ENCODE assay signal across 9 cellular contexts in genomic region chr4:55125087-55125721, GRCh38. TPM values are rescaled to one million over a fixed set of nuclear protein-coding genes. Genes with fewer than 3 reads are reported as not detected.
DNase-seq lines count a peak whose midpoint lies in the region; ATAC-seq and TF ChIP-seq lines count a peak whose summit lies in the region.
"Had no signal": no experiment of that assay in that cellular context is flagged by ENCODE, and none has a peak within 500 bp of the region (broad histone marks: within the 10 kb centered on the region; RNA-seq: fewer than 3 reads in every experiment).

Gene KDR, minus strand, starts transcription at chr4:55125595. Its CDS starts 302 bp downstream, at chr4:55125293.

- H3K4me2 ChIP-seq in SK-N-SH (peak within 1 kb of the TSS; percentile 82), parathyroid adenoma (ENCODE audit: low read length) (peak within 1 kb of the TSS; percentile 55)

- CTCF ChIA-PET in SK-N-SH (lab: Yijun Ruan, JAX): interaction anchor here (0.8 to 1.0 kb wide), 2 partner anchors 25 to 154 kb away, joined by 3 to 4 read pairs; no protein-coding TSS in a partner anchor
- CTCF ChIA-PET in activated CD4-positive, alpha-beta T cell treated with anti-CD3 and anti-CD28 coated beads, Interleukin-2, amount 10 ng/mL, durations not matched to agents 7 days and 5 days (lab: Charles Lee): no interaction called here

- TF ChIP-seq CTCF in SK-N-SH (IDR thresholded peaks at IDR 0.05) (no peak), gastroesophageal sphincter (IDR thresholded peaks at IDR 0.05) (no peak), parathyroid adenoma (IDR thresholded peaks at IDR 0.05) (no peak)

- WGBS in SK-N-SH (ENCODE audit: low lambda C conversion rate): 9% methylated on average over 23 of the region's 57 CpGs
- no CpG with 5 or more reads among the region's 57 CpGs for WGBS in gastroesophageal sphincter (ENCODE audit: low coverage in 1 of 2), 2 donors

- H3K9me3 Mint-ChIP-seq in activated CD4-positive, alpha-beta T cell treated with anti-CD3 and anti-CD28 coated beads, Interleukin-2, amount 10 ng/mL, durations not matched to agents 7 days and 5 days: no peaks in the 10 kb centered on the region

- ATAC-seq in gastroesophageal sphincter (peak; percentile 83), GM18909 (IDR thresholded peaks at IDR 0.05; ENCODE audit: poor library complexity, unreplicated experiment) (no peak), GM19324 (IDR thresholded peaks at IDR 0.05; ENCODE audit: low FRiP score, unreplicated experiment) (no peak)
- ATAC-seq: HCT116 had no signal

- POLR2A ChIA-PET in SK-N-SH (lab: Yijun Ruan, JAX): no interaction called here
- POLR2A ChIA-PET in activated CD4-positive, alpha-beta T cell treated with anti-CD3 and anti-CD28 coated beads, Interleukin-2, amount 10 ng/mL, durations not matched to agents 7 days and 5 days (lab: Charles Lee): no interaction called here

- no peaks in the 10 kb centered on the region for H3F3A ChIP-seq in SK-N-SH (replicated peaks; ENCODE audit: insufficient read depth)

- TF ChIP-seq RAD21 in SK-N-SH (IDR thresholded peaks at IDR 0.05; ENCODE audit: low read length): no peak

- H3K9me2 ChIP-seq in SK-N-SH: no peaks in the 10 kb centered on the region

- H2AFZ ChIP-seq in SK-N-SH (ENCODE audit: low read depth) (peak within 1 kb of the TSS; percentile 79; the same call in 1 of the 2 replicates), parathyroid adenoma (no peak within 1 kb of the TSS)

- H4K20me1 ChIP-seq in SK-N-SH (ENCODE audit: insufficient read depth): no peaks in the 10 kb centered on the region

- no peaks in the 10 kb centered on the region for H3K36me3 ChIP-seq in SK-N-SH (replicated peaks in 1 of 2; ENCODE audit: control insufficient read depth in 1 of 2, insufficient read depth in 2 of 2, low read length in 1 of 2)
- H3K36me3 ChIP-seq in gastroesophageal sphincter: peaks cover 0 to 3% of the 10 kb centered on the region in 2 donors
- no peaks in the 10 kb centered on the region for H3K36me3 ChIP-seq in parathyroid adenoma (ENCODE audit: control insufficient read depth, insufficient read depth, low read length)

- H3K4me3 ChIP-seq in SK-N-SH (ENCODE audit: low read depth in 2 of 2, low read length in 1 of 2) (peak within 1 kb of the TSS; percentile 52 to 65), gastroesophageal sphincter (peak within 1 kb of the TSS; percentile 54 to 74), parathyroid adenoma (ENCODE audit: low read depth, low read length) (peak within 1 kb of the TSS; percentile 47)

- H3K27ac Mint-ChIP-seq in activated CD4-positive, alpha-beta T cell treated with anti-CD3 and anti-CD28 coated beads, Interleukin-2, amount 10 ng/mL, durations not matched to agents 7 days and 5 days: no peak within 1 kb of the TSS

- peaks cover 7% of the 10 kb centered on the region; the same call in 1 of the 2 replicates for H3K27me3 ChIP-seq in SK-N-SH (ENCODE audit: insufficient read depth)
- peaks cover 13% of the 10 kb centered on the region for H3K27me3 ChIP-seq in gastroesophageal sphincter
- H3K27me3 ChIP-seq in parathyroid adenoma (ENCODE audit: control insufficient read depth, insufficient read depth, low read length): no peaks in the 10 kb centered on the region

- TF ChIP-seq EP300 in SK-N-SH (IDR thresholded peaks at IDR 0.05; ENCODE audit: borderline replicate concordance in 1 of 2, low read depth in 1 of 2, low read length in 1 of 2) (no peak), gastroesophageal sphincter (IDR thresholded peaks at IDR 0.05) (no peak)

- DNase-seq in ELF-1 (ENCODE audit: low read depth, low spot score) (peak; percentile 68), SK-N-SH (peak; percentile 82), inferior parietal cortex (ENCODE audit: extremely low spot score) (no peak)
- DNase-seq in activated CD4-positive, alpha-beta T cell treated with anti-CD3 and anti-CD28 coated beads, Interleukin-2, amount 10 ng/mL, durations not matched to agents 7 days and 5 days: no peak

- H3K9me3 ChIP-seq in SK-N-SH (no peaks in the 10 kb centered on the region), gastroesophageal sphincter (no peaks in the 10 kb centered on the region), parathyroid adenoma (ENCODE audit: control insufficient read depth, low read length) (no peaks in the 10 kb centered on the region)

- H3K4me3 Mint-ChIP-seq in activated CD4-positive, alpha-beta T cell treated with anti-CD3 and anti-CD28 coated beads, Interleukin-2, amount 10 ng/mL, durations not matched to agents 7 days and 5 days: no peak within 1 kb of the TSS

- no peaks in the 10 kb centered on the region for H3K79me2 ChIP-seq in SK-N-SH (ENCODE audit: insufficient read depth)
- H3K79me2 ChIP-seq in parathyroid adenoma: no peaks in the 10 kb centered on the region

- peaks cover 47% of the 10 kb centered on the region for H3K27me3 Mint-ChIP-seq in activated CD4-positive, alpha-beta T cell treated with anti-CD3 and anti-CD28 coated beads, Interleukin-2, amount 10 ng/mL, durations not matched to agents 7 days and 5 days

- H3K27ac ChIP-seq in SK-N-SH (ENCODE audit: low read depth in 2 of 2, low read length in 1 of 2): no peak within 1 kb of the TSS
- peak within 1 kb of the TSS in 3 of 4 donors; percentile 33 to 73 (median 56) for H3K27ac ChIP-seq in gastroesophageal sphincter
- no peak within 1 kb of the TSS for H3K27ac ChIP-seq in parathyroid adenoma

- H3K9ac ChIP-seq in SK-N-SH (no peak within 1 kb of the TSS), parathyroid adenoma (no peak within 1 kb of the TSS)

- H3K4me1 Mint-ChIP-seq in activated CD4-positive, alpha-beta T cell treated with anti-CD3 and anti-CD28 coated beads, Interleukin-2, amount 10 ng/mL, durations not matched to agents 7 days and 5 days: peaks cover 5% of the 10 kb centered on the region

- H3K4me1 ChIP-seq in SK-N-SH (ENCODE audit: control insufficient read depth in 1 of 2, insufficient read depth in 2 of 2, low read depth in 1 of 2, low read length in 1 of 2) (peaks cover 0 to 8% of the 10 kb centered on the region in 2 experiments; a peak in 2 of 4 replicates), gastroesophageal sphincter (peaks cover 0 to 29% (median 0%) of the 10 kb centered on the region in 3 donors), parathyroid adenoma (no peaks in the 10 kb centered on the region)

- peak in 1 of 2 donors; percentile 60 for TF ChIP-seq POLR2A in gastroesophageal sphincter (IDR thresholded peaks at IDR 0.05)

- H3K36me3 Mint-ChIP-seq in activated CD4-positive, alpha-beta T cell treated with anti-CD3 and anti-CD28 coated beads, Interleukin-2, amount 10 ng/mL, durations not matched to agents 7 days and 5 days (ENCODE audit: low read depth): peaks cover 2% of the 10 kb centered on the region

TF ChIP-seq in SK-N-SH, 30 proteins besides CTCF, POLR2A, EP300 and RAD21 (continues in another document):
- TF ChIP-seq TAF1 (IDR thresholded peaks at IDR 0.05; ENCODE audit: borderline replicate concordance, low read depth, low read length) (no peak), TCF12 (IDR thresholded peaks at IDR 0.05) (no peak), FOSL2 (IDR thresholded peaks at IDR 0.05; ENCODE audit: borderline replicate concordance, low read depth) (no peak), CHD2 (IDR thresholded peaks at IDR 0.05; ENCODE audit: low read length, partially characterized antibody) (no peak), SMC3 (IDR thresholded peaks at IDR 0.05; ENCODE audit: low read depth, low read length) (no peak), REST (IDR thresholded peaks at IDR 0.05; ENCODE audit: low read depth, low read length) (no peak), RXRA (IDR thresholded peaks at IDR 0.05; ENCODE audit: borderline replicate concordance, low read depth) (no peak), USF1 (IDR thresholded peaks at IDR 0.05; ENCODE audit: borderline replicate concordance, low read depth) (no peak), GATA2 (CRISPR knock-in tag; IDR thresholded peaks at IDR 0.05) (no peak)

RNA-seq across cellular contexts. Expression of gene KDR, which starts in this region (rescaled TPM):
- 0.02 TPM in 1 of 2 replicates, not detected in the other for polyA plus RNA-seq in SK-N-SH (2012; rRNA removed)
- under 0.01 and 0.01 TPM in 2 replicates for polyA plus RNA-seq in SK-N-SH (2012; cell fraction: cytosol; rRNA removed)
- polyA plus RNA-seq in SK-N-SH (2012; cell fraction: nucleus; rRNA removed): not detected in 2 replicates
- total RNA-seq in gastroesophageal sphincter: 10 to 100 TPM; 24.7 to 66.9 (median 33.4) TPM
- not detected for total RNA-seq in activated CD4-positive, alpha-beta T cell treated with anti-CD3 and anti-CD28 coated beads, Interleukin-2, amount 10 ng/mL, durations not matched to agents 7 days and 5 days

Comparison
In these comparisons a context has a peak if more than half of its experiments do, and no peak if none do; other contexts are left out.
1. RNA of gene KDR (total RNA-seq): 24.7 to 66.9 TPM in gastroesophageal sphincter; not detected in activated CD4-positive, alpha-beta T cell treated with anti-CD3 and anti-CD28 coated beads, Interleukin-2, amount 10 ng/mL, durations not matched to agents 7 days and 5 days; every median in the first group is over 10 times any median in the second.
2. Peak in DNase-seq, H3K4me3 ChIP-seq and H3K4me2 ChIP-seq in SK-N-SH; RNA of the gene not detected or under 1 TPM.
3. H3K27ac ChIP-seq: peak in gastroesophageal sphincter (3 of 4); none in SK-N-SH (0 of 2) and parathyroid adenoma (single experiment).
4. Peak in every context shown above with its lines, with median percentiles within 50 percentile points of each other: H3K4me3 ChIP-seq.